ENCODE assay signal across 22 cellular contexts in genomic region chr9:98619788-98620187, GRCh38.
A peak's percentile ranks its signal among the peaks of the same experiment; 100 is the strongest.
DNase-seq lines count a peak whose midpoint lies in the region; ATAC-seq, FAIRE-seq and TF ChIP-seq lines count a peak whose summit lies in the region.
"Had no signal": no experiment of that assay in that cellular context is flagged by ENCODE, and none has a peak within 500 bp of the region (broad histone marks: within the 10 kb centered on the region; RNA-seq: fewer than 3 reads in every experiment).

No MANE protein-coding gene starts in this region.

- H3K36me3 ChIP-seq in HEK293 (ENCODE audit: control insufficient read depth in 2 of 2, insufficient read depth in 1 of 2, low read length in 2 of 2) (no peaks in the 10 kb centered on the region), spleen (no peaks in the 10 kb centered on the region)
- H3K36me3 ChIP-seq: BE2C; BLaER1 treated with 17β-estradiol and CSF1 and Interleukin-3, amounts not matched to agents 10 nM and 100 nM had no signal

- H3K36me3 Mint-ChIP-seq in glutamatergic neuron (ENCODE audit: unreplicated experiment): no peaks in the 10 kb centered on the region
- H3K36me3 Mint-ChIP-seq: CD14-positive monocyte; CD8-positive, alpha-beta memory T cell had no signal

- H3K27me3 ChIP-seq in spleen (replicated peaks in 1 of 7): peaks cover 0 to 41% (median 0%) of the 10 kb centered on the region in 7 donors
- H3K27me3 ChIP-seq: BLaER1 treated with 17β-estradiol and CSF1 and Interleukin-3, amounts not matched to agents 10 nM and 100 nM had no signal

- TF ChIP-seq CTCF in HEK293 (tag by site-specific recombination; IDR thresholded peaks at IDR 0.05) (no peak), glutamatergic neuron (IDR thresholded peaks at IDR 0.05; ENCODE audit: partially characterized antibody, unreplicated experiment) (no peak), spleen (IDR thresholded peaks at IDR 0.05 in 8 of 11, conservative IDR thresholded peaks at IDR 0.05 in 3 of 11) (no peak)

- no peak for FAIRE-seq in HTR-8/SVneo (lab: Jason Lieb, UNC)
- FAIRE-seq: D721Med, GM12891, GM18507, H1 had no signal

- H3K4me1 Mint-ChIP-seq in glutamatergic neuron (ENCODE audit: low read depth, unreplicated experiment): peaks cover 47% of the 10 kb centered on the region
- H3K4me1 Mint-ChIP-seq: CD14-positive monocyte; CD8-positive, alpha-beta memory T cell had no signal

- DNase-seq in NCI-H69 (lab: John Stamatoyannopoulos, UW) (peak; percentile 36), glutamatergic neuron (no peak), spleen (peak; percentile 22), HTR-8/SVneo (ENCODE audit: insufficient read length, low spot score) (no peak), NCI-H345 (lab: John Stamatoyannopoulos, UW) (no peak)
- DNase-seq: AML-193; BE2C; CD4-positive, alpha-beta T cell; CD8-positive, alpha-beta memory T cell; DMS 273 treated with DMSO at 0.1 percent for 48 hours; DMS79 treated with DMSO at 0.1 percent for 48 hours; GF-D8; H7; HCEC 1CT had no signal

- peaks cover 5% of the 10 kb centered on the region for H3K27me3 Mint-ChIP-seq in glutamatergic neuron (ENCODE audit: unreplicated experiment)

- H3K27ac ChIP-seq in HEK293 (ENCODE audit: extremely low read depth, low read depth, low read length): no peak overlapping the region
- no peak overlapping the region for H3K27ac ChIP-seq in spleen
- H3K27ac ChIP-seq: BLaER1 treated with 17β-estradiol and CSF1 and Interleukin-3, amounts not matched to agents 10 nM and 100 nM had no signal

- H3K9me3 Mint-ChIP-seq in glutamatergic neuron (ENCODE audit: unreplicated experiment): peaks cover 12% of the 10 kb centered on the region
- H3K9me3 Mint-ChIP-seq: CD4-positive, alpha-beta T cell had no signal

- H3K27ac Mint-ChIP-seq in glutamatergic neuron (ENCODE audit: unreplicated experiment): peak overlapping the region; percentile 24
- H3K27ac Mint-ChIP-seq: CD14-positive monocyte; CD4-positive, alpha-beta T cell had no signal

- no peak for ATAC-seq in HG03025 (IDR thresholded peaks at IDR 0.05; ENCODE audit: low FRiP score, unreplicated experiment)

- no peak overlapping the region for H3K4me3 Mint-ChIP-seq in glutamatergic neuron (ENCODE audit: unreplicated experiment)
- H3K4me3 Mint-ChIP-seq: CD14-positive monocyte; CD4-positive, alpha-beta T cell; CD8-positive, alpha-beta memory T cell had no signal

- 73 to 93% (median 80%) methylated on average over 3 of the region's 3 CpGs for WGBS in spleen, 5 donors

- POLR2A ChIA-PET in HEK293 (lab: Yijun Ruan, JAX): no interaction called here

- intact Hi-C loops in spleen (cut with DNase I; ENCODE audit: low total_unique reads): no loop called here

- no peak overlapping the region for H3K4me3 ChIP-seq in HEK293 (ENCODE audit: low read depth, low read length)
- H3K4me3 ChIP-seq in spleen: no peak overlapping the region
- H3K4me3 ChIP-seq: BLaER1 treated with 17β-estradiol and CSF1 and Interleukin-3, amounts not matched to agents 10 nM and 100 nM had no signal

- CTCF ChIA-PET in HEK293 (lab: Yijun Ruan, JAX): interaction anchor here (2.2 kb wide), 1 partner anchor 23 kb away, joined by 11 read pairs; no protein-coding TSS in a partner anchor

- no peaks in the 10 kb centered on the region for H3K9me3 ChIP-seq in HEK293 (ENCODE audit: control insufficient read depth, insufficient read depth, low read depth, low read length)
- no peaks in the 10 kb centered on the region for H3K9me3 ChIP-seq in spleen
- H3K9me3 ChIP-seq: BE2C; BLaER1 treated with 17β-estradiol and CSF1 and Interleukin-3, amounts not matched to agents 10 nM and 100 nM had no signal

- no peaks in the 10 kb centered on the region for H3K4me1 ChIP-seq in HEK293 (ENCODE audit: control insufficient read depth, insufficient read depth, low read length)
- H3K4me1 ChIP-seq in spleen: no peaks in the 10 kb centered on the region
- H3K4me1 ChIP-seq: BE2C had no signal

- TF ChIP-seq POLR2A in spleen (IDR thresholded peaks at IDR 0.05): no peak

TF ChIP-seq in HEK293, 187 proteins besides CTCF, POLR2A, EP300 and RAD21:
- TF ChIP-seq ZNF768 (tag by site-specific recombination; IDR thresholded peaks at IDR 0.05) (peak; percentile 34; the same call in 1 of the 2 replicates), ZNF626 (tag by site-specific recombination; IDR thresholded peaks at IDR 0.05) (no peak)

Comparison
In these comparisons a context has a peak if more than half of its experiments do, and no peak if none do; other contexts are left out.
1. DNase-seq: peak in NCI-H69 (single experiment) and spleen (single experiment); none in glutamatergic neuron (single experiment), HTR-8/SVneo (single experiment) and NCI-H345 (single experiment).